5 cellular contexts compared by ENCODE assay signal in genomic region chr5:112113565-112113964, GRCh38.
"Had no signal": no experiment of that assay in that cellular context is flagged by ENCODE, and none has a peak within 500 bp of the region (broad histone marks: within the 10 kb centered on the region; RNA-seq: fewer than 3 reads in every experiment).

No MANE protein-coding gene starts in this region.

- H3K27ac ChIP-seq: HL-60 had no signal

- H3K4me3 ChIP-seq: K562 had no signal

- DNase-seq: IMR-90, KBM-7, KG1 had no signal
